In the genomic region with DNA sequence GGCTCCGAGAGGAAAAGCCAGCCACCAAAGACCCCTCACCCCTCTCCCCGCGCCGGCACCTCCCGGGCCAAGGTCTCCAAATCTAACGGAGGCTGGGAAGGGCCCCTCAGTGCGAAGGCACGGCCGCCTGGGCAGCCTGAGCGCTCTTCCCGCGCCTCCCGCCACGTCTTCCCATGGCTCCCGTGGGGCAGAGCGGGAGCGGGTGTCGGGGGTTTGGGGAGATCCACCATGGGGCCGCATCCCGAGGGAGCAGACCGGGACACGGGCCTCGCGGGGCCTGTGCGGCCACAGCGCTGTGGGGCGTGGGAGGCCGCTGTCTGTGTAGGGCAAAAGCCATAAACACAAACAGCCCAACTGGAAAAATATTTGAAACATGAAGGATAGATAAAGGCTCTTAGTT, we compare ENCODE assay signal across 23 cellular contexts. TPM values are rescaled to one million over a fixed set of nuclear protein-coding genes. Genes with fewer than 3 reads are reported as not detected.
"Had no signal": no experiment of that assay in that cellular context is flagged by ENCODE, and none has a peak within 500 bp of the region (broad histone marks: within the 10 kb centered on the region; RNA-seq: fewer than 3 reads in every experiment).

No MANE protein-coding gene starts in this region.

- ATAC-seq: gastroesophageal sphincter; left colon; natural killer cell treated with Interleukin-12 subunit alpha and Interleukin-12 subunit beta and Interleukin-15 and Interleukin-18, amount 100 ng/mL, for 72 hours; psoas muscle had no signal

- H3K4me3 ChIP-seq: esophagus squamous epithelium, gastroesophageal sphincter, lung, psoas muscle, sigmoid colon, skin epidermis, stomach, thoracic aorta, transverse colon had no signal

- H3K4me1 ChIP-seq: esophagus squamous epithelium, gastroesophageal sphincter, sigmoid colon, transverse colon had no signal

- H3K36me3 Mint-ChIP-seq: immature natural killer cell; natural killer cell treated with Interleukin-12 subunit alpha and Interleukin-12 subunit beta and Interleukin-15 and Interleukin-18, amount 100 ng/mL, for 72 hours had no signal

- H3K9me3 ChIP-seq: esophagus squamous epithelium, gastroesophageal sphincter, psoas muscle, sigmoid colon, stomach, thoracic aorta, transverse colon had no signal

- H3K27me3 Mint-ChIP-seq: central memory CD8-positive, alpha-beta T cell; natural killer cell treated with Interleukin-12 subunit alpha and Interleukin-12 subunit beta and Interleukin-15 and Interleukin-18, amount 100 ng/mL, for 72 hours had no signal

- H3K4me3 Mint-ChIP-seq: central memory CD8-positive, alpha-beta T cell; dendritic cell treated with granulocyte-macrophage colony-stimulating factor and Interleukin-4, amounts not matched to agents 40 ng/mL and 50 ng/mL, for 4 days; immature natural killer cell; natural killer cell treated with Interleukin-12 subunit alpha and Interleukin-12 subunit beta and Interleukin-15 and Interleukin-18, amount 100 ng/mL, for 72 hours had no signal

- H3K27ac Mint-ChIP-seq: dendritic cell treated with granulocyte-macrophage colony-stimulating factor and Interleukin-4, amounts not matched to agents 40 ng/mL and 50 ng/mL, for 4 days; immature natural killer cell; natural killer cell treated with Interleukin-12 subunit alpha and Interleukin-12 subunit beta and Interleukin-15 and Interleukin-18, amount 100 ng/mL, for 72 hours had no signal

- H3K27ac ChIP-seq: esophagus squamous epithelium, gastroesophageal sphincter, psoas muscle, sigmoid colon, skin epidermis, thoracic aorta, transverse colon had no signal

- H3K36me3 ChIP-seq: thoracic aorta, transverse colon had no signal

- FAIRE-seq: keratinocyte had no signal

- H3K9me3 Mint-ChIP-seq: central memory CD8-positive, alpha-beta T cell; immature natural killer cell; natural killer cell treated with Interleukin-12 subunit alpha and Interleukin-12 subunit beta and Interleukin-15 and Interleukin-18, amount 100 ng/mL, for 72 hours had no signal

- H3K27me3 ChIP-seq: esophagus squamous epithelium, gastroesophageal sphincter, sigmoid colon, stomach, transverse colon had no signal

- DNase-seq: esophagus squamous epithelium; foreskin fibroblast; glutamatergic neuron; immature natural killer cell; left colon; mesenchymal stem cell; midbrain; retina; sigmoid colon; stimulated activated CD4-positive, alpha-beta T cell treated with anti-CD3 and anti-CD28 coated beads, Interleukin-12 subunit alpha, Interleukin-12 subunit beta, amount 100 ng/mL, for 4 hours; stimulated activated naive CD4-positive, alpha-beta T cell; stomach; substantia nigra; transverse colon had no signal

- H3K4me1 Mint-ChIP-seq: central memory CD8-positive, alpha-beta T cell; immature natural killer cell had no signal

RNA-seq across cellular contexts. Expression of a gene that starts 22.4 kb away (rescaled TPM):
- total RNA-seq: natural killer cell treated with Interleukin-12 subunit alpha and Interleukin-12 subunit beta and Interleukin-15 and Interleukin-18, amount 100 ng/mL, for 72 hours had no signal
